In genomic region chr14:50871914-50872732, GRCh38 we compare ENCODE assay signal across 3 cellular contexts.
TF ChIP-seq lines count a peak whose summit lies in the region.

Gene ABHD12B, plus strand, starts transcription at chr14:50872053. Its CDS starts 122 bp downstream, at chr14:50872175.

TF ChIP-seq in SK-N-SH, 30 proteins besides CTCF, POLR2A, EP300 and RAD21:
- TF ChIP-seq YY1 (IDR thresholded peaks at IDR 0.05; ENCODE audit: low read depth) (no peak), NFIC (IDR thresholded peaks at IDR 0.05; ENCODE audit: borderline replicate concordance) (no peak), FOXJ3 (CRISPR knock-in tag; IDR thresholded peaks at IDR 0.05) (no peak), REST (IDR thresholded peaks at IDR 0.05; ENCODE audit: low read depth, low read length) (no peak), TCF12 (IDR thresholded peaks at IDR 0.05) (no peak), POLR2AphosphoS5 (IDR thresholded peaks at IDR 0.05; ENCODE audit: low read depth, low read length) (no peak), PBX3 (IDR thresholded peaks at IDR 0.05) (no peak), EZH2phosphoT487 (IDR thresholded peaks at IDR 0.05; ENCODE audit: borderline replicate concordance, low read depth) (no peak), MAX (IDR thresholded peaks at IDR 0.05; ENCODE audit: low read depth) (no peak), RCOR1 (IDR thresholded peaks at IDR 0.05; ENCODE audit: low read length) (no peak)
- TF ChIP-seq, protein P1, sequence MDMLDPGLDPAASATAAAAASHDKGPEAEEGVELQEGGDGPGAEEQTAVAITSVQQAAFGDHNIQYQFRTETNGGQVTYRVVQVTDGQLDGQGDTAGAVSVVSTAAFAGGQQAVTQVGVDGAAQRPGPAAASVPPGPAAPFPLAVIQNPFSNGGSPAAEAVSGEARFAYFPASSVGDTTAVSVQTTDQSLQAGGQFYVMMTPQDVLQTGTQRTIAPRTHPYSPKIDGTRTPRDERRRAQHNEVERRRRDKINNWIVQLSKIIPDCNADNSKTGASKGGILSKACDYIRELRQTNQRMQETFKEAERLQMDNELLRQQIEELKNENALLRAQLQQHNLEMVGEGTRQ (IDR thresholded peaks at IDR 0.05; ENCODE audit: borderline replicate concordance, low read depth, low read length) = no peak

TF ChIP-seq in SK-N-SH treated with all-trans-retinoic acid at 6 μM for 48 hours, 23 proteins besides CTCF, POLR2A, EP300 and RAD21:
- TF ChIP-seq BACH2 (CRISPR knock-in tag; IDR thresholded peaks at IDR 0.05; ENCODE audit: borderline replicate concordance) (no peak), ZNF70 (CRISPR knock-in tag; IDR thresholded peaks at IDR 0.05) (no peak), OSR1 (CRISPR knock-in tag; IDR thresholded peaks at IDR 0.05) (no peak), TSHZ2 (CRISPR knock-in tag; IDR thresholded peaks at IDR 0.05) (no peak)

TF ChIP-seq in H1, 55 proteins besides CTCF, POLR2A, EP300 and RAD21:
- TF ChIP-seq MAX (IDR thresholded peaks at IDR 0.05) (no peak), EGR1 (IDR thresholded peaks at IDR 0.05; ENCODE audit: borderline replicate concordance, low read depth, low read length) (no peak), RBBP5 (IDR thresholded peaks at IDR 0.05; ENCODE audit: borderline replicate concordance, low read depth, low read length) (peak; percentile 77), ATF2 (IDR thresholded peaks at IDR 0.05; ENCODE audit: low read length) (no peak), RNF2 (IDR thresholded peaks at IDR 0.05; ENCODE audit: borderline replicate concordance, low read depth, low read length, missing control alignments, poor library complexity, severe bottlenecking) (no peak), ASH2L (IDR thresholded peaks at IDR 0.05; ENCODE audit: low read length) (peak; percentile 64), ZNF274 (IDR thresholded peaks at IDR 0.05; ENCODE audit: borderline replicate concordance, extremely low read depth, low read length) (no peak), EZH2 (IDR thresholded peaks at IDR 0.05; ENCODE audit: low read depth, low read length, severe bottlenecking) (peak; percentile 69), SIN3A (conservative IDR thresholded peaks at IDR 0.05 in 1 of 2, IDR thresholded peaks at IDR 0.05 in 1 of 2; ENCODE audit: low read depth in 1 of 2, low read length in 2 of 2) (no peak), JUND (IDR thresholded peaks at IDR 0.05; ENCODE audit: low read length) (no peak), CHD1 (IDR thresholded peaks at IDR 0.05; ENCODE audit: low read depth, low read length) (no peak), BCL11A (IDR thresholded peaks at IDR 0.05; ENCODE audit: low read depth in 2 of 2, low read length in 2 of 2) (no peak), BACH1 (IDR thresholded peaks at IDR 0.05; ENCODE audit: low read length) (no peak), YY1 (IDR thresholded peaks at IDR 0.05; ENCODE audit: low read depth, low read length) (no peak), KDM5A (IDR thresholded peaks at IDR 0.05; ENCODE audit: low read length) (no peak), RXRA (IDR thresholded peaks at IDR 0.05; ENCODE audit: insufficient read depth, low read depth, low read length) (no peak), TBP (IDR thresholded peaks at IDR 0.05; ENCODE audit: low read depth, low read length) (peak; percentile 53; the same call in 1 of the 2 replicates), FOSL1 (IDR thresholded peaks at IDR 0.05; ENCODE audit: insufficient read depth, low read depth, low read length) (no peak), SP4 (IDR thresholded peaks at IDR 0.05; ENCODE audit: low read length) (no peak), SUZ12 (IDR thresholded peaks at IDR 0.05; ENCODE audit: low read length) (peak; percentile 60), CBX5 (IDR thresholded peaks at IDR 0.05; ENCODE audit: low read depth, low read length) (no peak), TCF12 (IDR thresholded peaks at IDR 0.05; ENCODE audit: low read depth, low read length) (no peak), POU5F1 (IDR thresholded peaks at IDR 0.05; ENCODE audit: low read depth, low read length) (no peak), HDAC2 (IDR thresholded peaks at IDR 0.05; ENCODE audit: borderline replicate concordance in 1 of 2, low read depth in 2 of 2, low read length in 2 of 2) (no peak), SAP30 (IDR thresholded peaks at IDR 0.05; ENCODE audit: insufficient read depth, insufficient replicate concordance, low read length) (no peak), KDM4A (IDR thresholded peaks at IDR 0.05; ENCODE audit: low read depth, low read length, severe bottlenecking) (peak; percentile 87), TAF7 (optimal IDR thresholded peaks at IDR 0.05; ENCODE audit: borderline replicate concordance, low read depth, low read length) (no peak), SP1 (IDR thresholded peaks at IDR 0.05; ENCODE audit: low read depth, low read length) (no peak), TAF1 (IDR thresholded peaks at IDR 0.05; ENCODE audit: low read depth, low read length) (no peak)
- TF ChIP-seq, protein P1 (IDR thresholded peaks at IDR 0.05; ENCODE audit: low read length) = no peak
TF ChIP-seq in H1: peak in this region for 6.
